16 cellular contexts compared by ENCODE assay signal in the genomic region with DNA sequence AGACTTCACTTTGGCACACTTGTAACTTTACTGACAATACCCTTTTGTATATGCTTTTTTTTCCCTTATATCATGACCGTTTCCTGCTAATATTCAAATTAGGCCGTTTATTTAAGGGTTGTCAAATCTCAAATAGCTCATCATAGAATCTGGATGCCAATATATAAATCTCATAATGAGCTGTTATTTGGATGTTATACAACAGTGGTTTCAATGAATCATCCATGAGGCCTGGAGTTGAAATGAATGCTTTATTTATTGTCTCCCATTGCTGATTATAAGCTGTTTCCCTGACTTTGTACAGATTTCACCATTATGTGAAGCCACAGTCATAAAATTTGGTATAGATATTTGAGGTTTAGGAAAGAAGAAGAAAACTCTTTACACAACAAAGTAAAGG.
DNase-seq lines count a peak whose midpoint lies in the region; ATAC-seq, FAIRE-seq and TF ChIP-seq lines count a peak whose summit lies in the region.
"Had no signal": no experiment of that assay in that cellular context is flagged by ENCODE, and none has a peak within 500 bp of the region (broad histone marks: within the 10 kb centered on the region; RNA-seq: fewer than 3 reads in every experiment).

No MANE protein-coding gene starts in this region.

- no peaks in the 10 kb centered on the region for H3K27me3 ChIP-seq in astrocyte (ENCODE audit: insufficient read depth, low read length)
- no peaks in the 10 kb centered on the region for H3K27me3 ChIP-seq in foreskin keratinocyte
- no peaks in the 10 kb centered on the region for H3K27me3 ChIP-seq in subcutaneous abdominal adipose tissue (ENCODE audit: control insufficient read depth in 5 of 5, insufficient read depth in 4 of 5, low read length in 5 of 5)

- H3K4me2 ChIP-seq in astrocyte (ENCODE audit: low read length), result peak overlapping the region; percentile 2

- H3K9ac ChIP-seq in astrocyte (ENCODE audit: low read length) (no peak overlapping the region), subcutaneous abdominal adipose tissue (ENCODE audit: low read length in 5 of 5) (no peak overlapping the region)

- H3K4me3 Mint-ChIP-seq in astrocyte (ENCODE audit: unreplicated experiment), result no peak overlapping the region
- H3K4me3 Mint-ChIP-seq: activated CD4-positive, alpha-beta memory T cell treated with anti-CD3 and anti-CD28 coated beads for 36 hours; neural crest cell had no signal

- H3K79me2 ChIP-seq in astrocyte (ENCODE audit: insufficient read depth, low read length), result no peaks in the 10 kb centered on the region

- no peaks in the 10 kb centered on the region for H4K20me1 ChIP-seq in astrocyte (ENCODE audit: insufficient read depth, low read length)

- ATAC-seq in foreskin keratinocyte, result no peak
- ATAC-seq in GM19023 (IDR thresholded peaks at IDR 0.05; ENCODE audit: unreplicated experiment), result no peak
- ATAC-seq in GM18520 (IDR thresholded peaks at IDR 0.05; ENCODE audit: unreplicated experiment), result no peak

- H3K4me1 Mint-ChIP-seq in astrocyte (ENCODE audit: low read depth, unreplicated experiment), result peaks cover 4% of the 10 kb centered on the region

- no peak for TF ChIP-seq CTCF in astrocyte (IDR thresholded peaks at IDR 0.05; ENCODE audit: insufficient read depth, low read depth, low read length)
- no peak for TF ChIP-seq CTCF in foreskin keratinocyte (conservative IDR thresholded peaks at IDR 0.05)

- H3K4me1 ChIP-seq in astrocyte (ENCODE audit: insufficient read depth, low read length) (peaks cover 15% of the 10 kb centered on the region), foreskin keratinocyte (no peaks in the 10 kb centered on the region), subcutaneous abdominal adipose tissue (ENCODE audit: control insufficient read depth in 5 of 5, insufficient read depth in 5 of 5, low read length in 5 of 5) (peaks cover 0 to 28% (median 23%) of the 10 kb centered on the region in 5 donors)

- DNase-seq in NOMO-1 treated with DMSO at 0.1 percent for 48 hours (lab: John Stamatoyannopoulos, UW; ENCODE audit: unreplicated experiment), result peak; percentile 36
- DNase-seq in NOMO-1 treated with dmso at 0.1 percent for 144 hours (lab: John Stamatoyannopoulos, UW; ENCODE audit: unreplicated experiment), result no peak
- DNase-seq in astrocyte (ENCODE audit: low read depth), result peak; percentile 67
- peak; percentile 2 to 18 for DNase-seq in foreskin keratinocyte
- DNase-seq in RKO (ENCODE audit: low spot score), result no peak
- DNase-seq: activated CD4-positive, alpha-beta memory T cell treated with anti-CD3 and anti-CD28 coated beads for 36 hours; central memory CD4-positive, alpha-beta T cell; NCI-H2081 had no signal

- H3K27ac Mint-ChIP-seq in astrocyte (ENCODE audit: unreplicated experiment), result no peak overlapping the region
- H3K27ac Mint-ChIP-seq: activated CD4-positive, alpha-beta memory T cell treated with anti-CD3 and anti-CD28 coated beads for 36 hours; activated T-helper 2 cell treated with anti-CD3 and anti-CD28 coated beads, Interferon-gamma antibody, Interleukin-2, Interleukin-4, amounts not matched to agents 10 μg/mL and 5 μg/mL and 100 μg/mL, durations not matched to agents 14 hours and 24 hours and 36 hours had no signal

- H3K9me3 ChIP-seq in astrocyte (ENCODE audit: insufficient read depth, low read depth, low read length) (no peaks in the 10 kb centered on the region), subcutaneous abdominal adipose tissue (ENCODE audit: control insufficient read depth in 5 of 5, low read length in 5 of 5) (no peaks in the 10 kb centered on the region)

- H3K9me3 Mint-ChIP-seq in astrocyte (ENCODE audit: unreplicated experiment), result no peaks in the 10 kb centered on the region
- H3K9me3 Mint-ChIP-seq: activated CD4-positive, alpha-beta memory T cell treated with anti-CD3 and anti-CD28 coated beads for 36 hours; activated T-helper 2 cell treated with anti-CD3 and anti-CD28 coated beads, Interferon-gamma antibody, Interleukin-2, Interleukin-4, amounts not matched to agents 10 μg/mL and 5 μg/mL and 100 μg/mL, durations not matched to agents 14 hours and 24 hours and 36 hours had no signal

- H3K27ac ChIP-seq in astrocyte (ENCODE audit: low read depth, low read length) (no peak overlapping the region), foreskin keratinocyte (no peak overlapping the region), subcutaneous abdominal adipose tissue (ENCODE audit: low read depth, low read length) (peak overlapping the region; percentile 27)
- H3K27ac ChIP-seq: epithelial cell of prostate, skin epidermis had no signal

- no peaks in the 10 kb centered on the region for H3K27me3 Mint-ChIP-seq in astrocyte (ENCODE audit: low read depth, unreplicated experiment)
- H3K27me3 Mint-ChIP-seq: activated CD4-positive, alpha-beta memory T cell treated with anti-CD3 and anti-CD28 coated beads for 36 hours had no signal

- no peaks in the 10 kb centered on the region for H3K36me3 ChIP-seq in astrocyte (ENCODE audit: insufficient read depth, low read length)
- no peaks in the 10 kb centered on the region for H3K36me3 ChIP-seq in subcutaneous abdominal adipose tissue (ENCODE audit: control insufficient read depth in 5 of 5, insufficient read depth in 5 of 5, low read length in 5 of 5)

- H2AFZ ChIP-seq in astrocyte (ENCODE audit: low read depth, low read length), result no peak overlapping the region

- H3K36me3 Mint-ChIP-seq in astrocyte (ENCODE audit: low read depth, unreplicated experiment), result peaks cover 3% of the 10 kb centered on the region
- H3K36me3 Mint-ChIP-seq: activated CD4-positive, alpha-beta memory T cell treated with anti-CD3 and anti-CD28 coated beads for 36 hours had no signal

- H3K4me3 ChIP-seq in astrocyte (ENCODE audit: insufficient read depth, low read depth, low read length), result no peak overlapping the region
- no peak overlapping the region for H3K4me3 ChIP-seq in subcutaneous abdominal adipose tissue (ENCODE audit: low read depth in 1 of 5, low read length in 5 of 5)
- H3K4me3 ChIP-seq: lung, skin epidermis had no signal

- peak; percentile 43 for FAIRE-seq in astrocyte (lab: Jason Lieb, UNC)

Comparison
In these comparisons a context has a peak if more than half of its experiments do, and no peak if none do; other contexts are left out.
1. DNase-seq: peak in NOMO-1 treated with DMSO at 0.1 percent for 48 hours (single experiment), astrocyte (single experiment) and foreskin keratinocyte (2 of 2); none in NOMO-1 treated with dmso at 0.1 percent for 144 hours (single experiment) and RKO (single experiment).